ENCODE assay signal across 8 cellular contexts in genomic region chr1:58546520-58547308, GRCh38. TPM values are rescaled to one million over a fixed set of nuclear protein-coding genes. Genes with fewer than 3 reads are reported as not detected.
DNase-seq lines count a peak whose midpoint lies in the region; FAIRE-seq and TF ChIP-seq lines count a peak whose summit lies in the region.

Gene OMA1 (minus strand): TSS chr1:58546726. CDS start chr1:58539294, 7,432 bp downstream.

- WGBS in H9 (ENCODE audit: extremely low coverage, insufficient read length, low lambda C conversion rate), result no CpG with 5 or more reads among the region's 46 CpGs

- no peak within 1 kb of the TSS for H2BK12ac ChIP-seq in H9 (ENCODE audit: insufficient read length, low read depth, low read length)

- H3K4me2 ChIP-seq in H9 (ENCODE audit: insufficient read depth, insufficient read length, low read length), result peak within 1 kb of the TSS; percentile 68
- H3K4me2 ChIP-seq in neural progenitor cell, result peak within 1 kb of the TSS; percentile 85

- H3K9me3 ChIP-seq in H9 (ENCODE audit: control insufficient read depth, low read depth, low read length) (no peaks in the 10 kb centered on the region), MG63 (no peaks in the 10 kb centered on the region), neural progenitor cell (ENCODE audit: low read depth) (no peaks in the 10 kb centered on the region), subcutaneous abdominal adipose tissue (ENCODE audit: control insufficient read depth in 5 of 5, low read length in 5 of 5) (no peaks in the 10 kb centered on the region)

- DNase-seq in H9 (peak; percentile 99), MG63 (peak; percentile 98), SIG-M5 (lab: John Stamatoyannopoulos, UW) (peak; percentile 69), activated gamma-delta T cell treated with Interleukin-2 at 50 U/mL for 16 hours (peak; percentile 97), fibroblast of villous mesenchyme (ENCODE audit: low read depth) (peak; percentile 98), neural progenitor cell (ENCODE audit: low spot score) (peak; percentile 99)

- H2AFZ ChIP-seq in H9 (ENCODE audit: low read length) (peak within 1 kb of the TSS; percentile 88), neural progenitor cell (replicated peaks) (peak within 1 kb of the TSS; percentile 98)

- H3K27me3 ChIP-seq in H9 (ENCODE audit: insufficient read depth, low read length) (no peaks in the 10 kb centered on the region), MG63 (no peaks in the 10 kb centered on the region), neural progenitor cell (no peaks in the 10 kb centered on the region), subcutaneous abdominal adipose tissue (ENCODE audit: control insufficient read depth in 5 of 5, insufficient read depth in 4 of 5, low read length in 5 of 5) (peaks cover 0 to 1% (median 0%) of the 10 kb centered on the region in 5 donors)

- H3K9me3 Mint-ChIP-seq in H9 (no peaks in the 10 kb centered on the region), neural progenitor cell (no peaks in the 10 kb centered on the region)

- no peaks in the 10 kb centered on the region for H4K20me1 ChIP-seq in H9 (ENCODE audit: control insufficient read depth, insufficient read depth, insufficient read length)
- H4K20me1 ChIP-seq in neural progenitor cell (ENCODE audit: low read depth), result no peaks in the 10 kb centered on the region

- H3K4ac ChIP-seq in H9 (ENCODE audit: low read depth, low read length), result no peak within 1 kb of the TSS

- H2BK20ac ChIP-seq in H9 (ENCODE audit: low read depth, low read length, poor library complexity, severe bottlenecking), result no peak within 1 kb of the TSS

- H2BK5ac ChIP-seq in H9 (ENCODE audit: insufficient read length, low read length), result no peak within 1 kb of the TSS

- H3F3A ChIP-seq in neural progenitor cell (ENCODE audit: low read depth), result peaks cover 10% of the 10 kb centered on the region

- H3K27me3 Mint-ChIP-seq in H9 (ENCODE audit: low read depth) (peaks cover 7% of the 10 kb centered on the region), neural progenitor cell (ENCODE audit: insufficient read depth, low read depth) (peaks cover 5% of the 10 kb centered on the region)

- H2BK120ac ChIP-seq in H9 (ENCODE audit: low read depth, low read length, poor library complexity, severe bottlenecking), result no peak within 1 kb of the TSS

- no peak within 1 kb of the TSS for H3T11ph ChIP-seq in H9 (ENCODE audit: low read length)

- H4K8ac ChIP-seq in H9 (replicated peaks; ENCODE audit: insufficient read length, low read depth, low read length), result no peak within 1 kb of the TSS

- H3K36me3 Mint-ChIP-seq in H9 (ENCODE audit: insufficient read depth in 1 of 3, low read depth in 3 of 3) (no peaks in the 10 kb centered on the region), neural progenitor cell (no peaks in the 10 kb centered on the region)

- H3K4me1 ChIP-seq in H9 (ENCODE audit: insufficient read depth, low read length) (no peaks in the 10 kb centered on the region), neural progenitor cell (peaks cover 3% of the 10 kb centered on the region), subcutaneous abdominal adipose tissue (ENCODE audit: control insufficient read depth in 5 of 5, insufficient read depth in 5 of 5, low read length in 5 of 5) (peaks cover 2 to 18% (median 13%) of the 10 kb centered on the region in 5 donors)

- 0 out of 2 replicates have a peak within 1 kb of the TSS, but pooled peaks have one; percentile 26 for H3K14ac ChIP-seq in H9 (ENCODE audit: insufficient read depth, low read length)

- peak within 1 kb of the TSS; percentile 76 for H3K4me3 ChIP-seq in MG63
- peak within 1 kb of the TSS; percentile 75 for H3K4me3 ChIP-seq in fibroblast of villous mesenchyme (ENCODE audit: low read depth, low read length)
- H3K4me3 ChIP-seq in neural progenitor cell, result peak within 1 kb of the TSS; percentile 66
- peak within 1 kb of the TSS; percentile 73 to 95 (median 83) for H3K4me3 ChIP-seq in subcutaneous abdominal adipose tissue (ENCODE audit: low read depth in 1 of 5, low read length in 5 of 5)

- peak within 1 kb of the TSS; percentile 57 to 96 (median 90); a peak in 5 of 7 replicates for H3K27ac Mint-ChIP-seq in H9
- H3K27ac Mint-ChIP-seq in neural progenitor cell, result peak within 1 kb of the TSS; percentile 98

- no peak within 1 kb of the TSS for H3K23ac ChIP-seq in H9 (ENCODE audit: insufficient read length, low read depth, low read length)

- FAIRE-seq in G401.6 (lab: Jason Lieb, UNC), result peak; percentile 95

- TF ChIP-seq CTCF in H9 (conservative IDR thresholded peaks at IDR 0.05) (peak; percentile 97), fibroblast of villous mesenchyme (IDR thresholded peaks at IDR 0.05; ENCODE audit: insufficient read depth, low read depth, low read length) (peak; percentile 98), neural progenitor cell (IDR thresholded peaks at IDR 0.05) (peak; percentile 90)

- no peaks in the 10 kb centered on the region for H3K79me1 ChIP-seq in H9 (ENCODE audit: insufficient read depth, low read depth, low read length, poor library complexity, severe bottlenecking)

- no peak within 1 kb of the TSS for H4K5ac ChIP-seq in H9 (ENCODE audit: insufficient read length, low read depth, low read length)

- no peaks in the 10 kb centered on the region for H3K79me2 ChIP-seq in H9 (ENCODE audit: insufficient read depth, low read length)
- H3K79me2 ChIP-seq in neural progenitor cell (ENCODE audit: low read depth), result no peaks in the 10 kb centered on the region

- no peak within 1 kb of the TSS for H2BK15ac ChIP-seq in H9 (ENCODE audit: low read depth, low read length)

- H3K4me1 Mint-ChIP-seq in H9, result peaks cover 16 to 20% of the 10 kb centered on the region in 2 experiments
- peaks cover 20% of the 10 kb centered on the region for H3K4me1 Mint-ChIP-seq in neural progenitor cell

- H3K4me3 Mint-ChIP-seq in H9, result peak within 1 kb of the TSS; percentile 85 to 90
- H3K4me3 Mint-ChIP-seq in neural progenitor cell, result peak within 1 kb of the TSS; percentile 93

- H3K56ac ChIP-seq in H9 (ENCODE audit: insufficient read length, low read depth, low read length), result no peak within 1 kb of the TSS

- H3K27ac ChIP-seq in H9 (ENCODE audit: insufficient read length, low read depth, low read length), result no peak within 1 kb of the TSS
- H3K27ac ChIP-seq in neural progenitor cell, result peak within 1 kb of the TSS; percentile 75
- peak within 1 kb of the TSS; percentile 99 for H3K27ac ChIP-seq in subcutaneous abdominal adipose tissue (ENCODE audit: low read depth, low read length)

- no peak within 1 kb of the TSS for H2AK5ac ChIP-seq in H9 (ENCODE audit: insufficient read length, low read length)

- H3K9ac ChIP-seq in H9 (ENCODE audit: extremely low read depth, insufficient read length, low read length), result peak within 1 kb of the TSS; percentile 31
- H3K9ac ChIP-seq in neural progenitor cell, result peak within 1 kb of the TSS; percentile 34
- H3K9ac ChIP-seq in subcutaneous abdominal adipose tissue (ENCODE audit: low read length in 5 of 5), result peak within 1 kb of the TSS; percentile 83 to 98 (median 95)

- peak within 1 kb of the TSS; percentile 15 for H3K18ac ChIP-seq in H9 (ENCODE audit: insufficient read length, low read depth, low read length)

- no peak within 1 kb of the TSS for H4K91ac ChIP-seq in H9 (ENCODE audit: insufficient read length, low read depth, low read length)

- H3K23me2 ChIP-seq in H9 (ENCODE audit: insufficient read length, low read depth, low read length, poor library complexity, severe bottlenecking), result no peaks in the 10 kb centered on the region

- H3K36me3 ChIP-seq in MG63 (no peaks in the 10 kb centered on the region), neural progenitor cell (no peaks in the 10 kb centered on the region), subcutaneous abdominal adipose tissue (ENCODE audit: control insufficient read depth in 5 of 5, insufficient read depth in 5 of 5, low read length in 5 of 5) (no peaks in the 10 kb centered on the region)

RNA-seq across cellular contexts. Expression of gene OMA1, which starts in this region (rescaled TPM):
- total RNA-seq in H9 (2021), result 11.0 and 12.9 TPM in 2 replicates
- total RNA-seq in MG63 (2014; rRNA removed; shearing (Covaris generic); ENCODE audit: low replicate concordance), result 24.3 and 58.4 TPM in 2 replicates
- total RNA-seq in fibroblast of villous mesenchyme, result 10.6 and 26.8 TPM in 2 replicates
- 11.8 and 19.8 TPM in 2 replicates for total RNA-seq in neural progenitor cell (ENCODE audit: low replicate concordance)

Comparison
In these comparisons a context has a peak if more than half of its experiments do, and no peak if none do; other contexts are left out.
1. H3K9ac ChIP-seq: peak in every context shown above with its lines; median percentile 95 in subcutaneous abdominal adipose tissue; 34 in neural progenitor cell; 31 in H9.